ENCODE assay signal across 13 cellular contexts in genomic region chr19:16261584-16262370, GRCh38.
A peak's percentile ranks its signal among the peaks of the same experiment; 100 is the strongest.
DNase-seq lines count a peak whose midpoint lies in the region; TF ChIP-seq lines count a peak whose summit lies in the region.
"Had no signal": no experiment of that assay in that cellular context is flagged by ENCODE, and none has a peak within 500 bp of the region (broad histone marks: within the 10 kb centered on the region; RNA-seq: fewer than 3 reads in every experiment).

No MANE protein-coding gene starts in this region.

- H3K27ac ChIP-seq in BLaER1, result peak overlapping the region; percentile 16
- no peak overlapping the region for H3K27ac ChIP-seq in CD8-positive, alpha-beta memory T cell (ENCODE audit: low read depth, low read length)
- H3K27ac ChIP-seq: gastrocnemius medialis had no signal

- no peaks in the 10 kb centered on the region for H3K36me3 Mint-ChIP-seq in CD8-positive, alpha-beta memory T cell
- peaks cover 3% of the 10 kb centered on the region for H3K36me3 Mint-ChIP-seq in activated CD4-positive, alpha-beta memory T cell treated with anti-CD3 and anti-CD28 coated beads, Interleukin-2, amount 10 ng/mL, durations not matched to agents 7 days and 5 days (ENCODE audit: low read depth)
- H3K36me3 Mint-ChIP-seq in mesothelial cell of epicardium, result no peaks in the 10 kb centered on the region

- H3K27ac Mint-ChIP-seq in CD8-positive, alpha-beta memory T cell, result peak overlapping the region; percentile 40 to 87 (median 74)
- peak overlapping the region; percentile 81 for H3K27ac Mint-ChIP-seq in activated CD4-positive, alpha-beta memory T cell treated with anti-CD3 and anti-CD28 coated beads, Interleukin-2, amount 10 ng/mL, durations not matched to agents 7 days and 5 days
- peak overlapping the region; percentile 97 for H3K27ac Mint-ChIP-seq in mesothelial cell of epicardium

- no peak for DNase-seq in CD8-positive, alpha-beta memory T cell
- DNase-seq in activated CD4-positive, alpha-beta memory T cell treated with anti-CD3 and anti-CD28 coated beads, Interleukin-2, amount 10 ng/mL, durations not matched to agents 7 days and 5 days, result peak; percentile 41
- DNase-seq in mesothelial cell of epicardium (ENCODE audit: low spot score in 2 of 2, unreplicated experiment in 2 of 2), result no peak
- no peak for DNase-seq in foreskin melanocyte
- no peak for DNase-seq in SK-N-DZ (ENCODE audit: low spot score)
- no peak for DNase-seq in NCI-H526 (lab: John Stamatoyannopoulos, UW)
- DNase-seq in GM10248 (ENCODE audit: extremely low spot score), result no peak
- DNase-seq: gastrocnemius medialis; KG1; NCI-H1436 treated with DMSO at 0.1 percent for 48 hours; NCI-H524; stimulated activated CD4-positive, alpha-beta T cell treated with anti-CD3 and anti-CD28 coated beads, Interleukin-2, amount 100 ng/mL, for 48 hours had no signal

- no peaks in the 10 kb centered on the region for H3K36me3 ChIP-seq in BLaER1
- no peaks in the 10 kb centered on the region for H3K36me3 ChIP-seq in CD8-positive, alpha-beta memory T cell (ENCODE audit: insufficient read depth, low read length)
- H3K36me3 ChIP-seq: gastrocnemius medialis had no signal

- H3K9me3 ChIP-seq in BLaER1, result no peaks in the 10 kb centered on the region
- H3K9me3 ChIP-seq in CD8-positive, alpha-beta memory T cell (ENCODE audit: low read length), result no peaks in the 10 kb centered on the region
- H3K9me3 ChIP-seq: gastrocnemius medialis had no signal

- POLR2A ChIA-PET in CD8-positive, alpha-beta memory T cell (lab: Charles Lee), result interaction anchor here (0.6 to 3.4 kb wide), 2 partner anchors 26 to 63 kb away, joined by 9 to 14 read pairs; partner anchors contain the start of gene KLF2
- POLR2A ChIA-PET in activated CD4-positive, alpha-beta memory T cell treated with anti-CD3 and anti-CD28 coated beads, Interleukin-2, amount 10 ng/mL, durations not matched to agents 7 days and 5 days (lab: Charles Lee), result interaction anchor here (0.6 to 9.6 kb wide), 10 partner anchors 24 to 1047 kb away, joined by 3 to 68 read pairs (median 5); partner anchors contain the start of gene KLF2
- POLR2A ChIA-PET in GM10248 (lab: Yijun Ruan, JAX), result interaction anchor here (0.6 kb wide), 1 partner anchor 67 kb away, joined by 4 read pairs; no protein-coding TSS in a partner anchor

- peaks cover 55 to 74% (median 66%) of the 10 kb centered on the region in 3 donors for H3K4me1 Mint-ChIP-seq in CD8-positive, alpha-beta memory T cell
- peaks cover 79% of the 10 kb centered on the region for H3K4me1 Mint-ChIP-seq in activated CD4-positive, alpha-beta memory T cell treated with anti-CD3 and anti-CD28 coated beads, Interleukin-2, amount 10 ng/mL, durations not matched to agents 7 days and 5 days
- peaks cover 19% of the 10 kb centered on the region for H3K4me1 Mint-ChIP-seq in mesothelial cell of epicardium

- TF ChIP-seq CTCF in mesothelial cell of epicardium (IDR thresholded peaks at IDR 0.05; ENCODE audit: unreplicated experiment), result no peak
- TF ChIP-seq CTCF in GM10248 (IDR thresholded peaks at IDR 0.05; ENCODE audit: control extremely low read depth, extremely low read depth, low read depth, missing control alignments), result no peak

- no peak overlapping the region for H3K4me3 ChIP-seq in BLaER1
- H3K4me3 ChIP-seq in CD8-positive, alpha-beta memory T cell (ENCODE audit: low read length), result peak overlapping the region; percentile 37
- H3K4me3 ChIP-seq: gastrocnemius medialis had no signal

- H3K4me1 ChIP-seq in BLaER1, result peaks cover 67% of the 10 kb centered on the region
- peaks cover 70% of the 10 kb centered on the region for H3K4me1 ChIP-seq in CD8-positive, alpha-beta memory T cell (ENCODE audit: insufficient read depth, low read length)

- no peaks in the 10 kb centered on the region for H4K20me1 ChIP-seq in BLaER1

- H3K9ac ChIP-seq in BLaER1, result no peak overlapping the region

- H3K27me3 Mint-ChIP-seq in CD8-positive, alpha-beta memory T cell, result peaks cover 0 to 4% of the 10 kb centered on the region in 2 donors
- peaks cover 8% of the 10 kb centered on the region for H3K27me3 Mint-ChIP-seq in activated CD4-positive, alpha-beta memory T cell treated with anti-CD3 and anti-CD28 coated beads, Interleukin-2, amount 10 ng/mL, durations not matched to agents 7 days and 5 days
- no peaks in the 10 kb centered on the region for H3K27me3 Mint-ChIP-seq in mesothelial cell of epicardium (ENCODE audit: low read depth)

- CTCF ChIA-PET in CD8-positive, alpha-beta memory T cell (lab: Charles Lee), result interaction anchor here (1.2 to 5.2 kb wide), 3 partner anchors 15 to 121 kb away, joined by 4 to 23 read pairs (median 4); no protein-coding TSS in a partner anchor
- CTCF ChIA-PET in activated CD4-positive, alpha-beta memory T cell treated with anti-CD3 and anti-CD28 coated beads, Interleukin-2, amount 10 ng/mL, durations not matched to agents 7 days and 5 days (lab: Charles Lee), result interaction anchor here (0.8 to 1.4 kb wide), 3 partner anchors 15 to 121 kb away, joined by 3 to 5 read pairs (median 4); partner anchors contain the start of gene KLF2
- CTCF ChIA-PET in GM10248 (lab: Yijun Ruan, JAX), result interaction anchor here (0.9 to 1.4 kb wide), 3 partner anchors 13 to 111 kb away, joined by 3 read pairs; no protein-coding TSS in a partner anchor

- H3K4me3 Mint-ChIP-seq in CD8-positive, alpha-beta memory T cell, result peak overlapping the region; percentile 25 to 81 (median 59)
- peak overlapping the region; percentile 50 for H3K4me3 Mint-ChIP-seq in activated CD4-positive, alpha-beta memory T cell treated with anti-CD3 and anti-CD28 coated beads, Interleukin-2, amount 10 ng/mL, durations not matched to agents 7 days and 5 days
- no peak overlapping the region for H3K4me3 Mint-ChIP-seq in mesothelial cell of epicardium

- no peaks in the 10 kb centered on the region for H3K9me3 Mint-ChIP-seq in CD8-positive, alpha-beta memory T cell
- H3K9me3 Mint-ChIP-seq in activated CD4-positive, alpha-beta memory T cell treated with anti-CD3 and anti-CD28 coated beads, Interleukin-2, amount 10 ng/mL, durations not matched to agents 7 days and 5 days, result no peaks in the 10 kb centered on the region
- H3K9me3 Mint-ChIP-seq in mesothelial cell of epicardium, result no peaks in the 10 kb centered on the region

- no peaks in the 10 kb centered on the region for H3K27me3 ChIP-seq in BLaER1
- H3K27me3 ChIP-seq in CD8-positive, alpha-beta memory T cell (ENCODE audit: insufficient read depth, low read length, poor library complexity, severe bottlenecking), result no peaks in the 10 kb centered on the region
- H3K27me3 ChIP-seq: gastrocnemius medialis had no signal

- peak overlapping the region; percentile 64 for H3K4me2 ChIP-seq in BLaER1
